In genomic region chr5:15326932-15327331, GRCh38 we compare ENCODE assay signal across 19 cellular contexts.
DNase-seq lines count a peak whose midpoint lies in the region; ATAC-seq and TF ChIP-seq lines count a peak whose summit lies in the region.
"Had no signal": no experiment of that assay in that cellular context is flagged by ENCODE, and none has a peak within 500 bp of the region (broad histone marks: within the 10 kb centered on the region; RNA-seq: fewer than 3 reads in every experiment).

No MANE protein-coding gene starts in this region.

- H3K36me3 Mint-ChIP-seq in effector memory CD8-positive, alpha-beta T cell (ENCODE audit: insufficient read depth) = no peaks in the 10 kb centered on the region

- no peak overlapping the region for H2BK12ac ChIP-seq in trophoblast cell (ENCODE audit: low read length)

- H3K27ac ChIP-seq in trophoblast cell (ENCODE audit: low read depth, low read length) (no peak overlapping the region), adrenal gland (no peak overlapping the region)
- H3K27ac ChIP-seq: 22Rv1, A549, C4-2B, HL-60 had no signal

- TF ChIP-seq POLR2A in adrenal gland (IDR thresholded peaks at IDR 0.05) = no peak

- H3K4me1 ChIP-seq in trophoblast cell (ENCODE audit: control insufficient read depth in 1 of 2, insufficient read depth in 2 of 2, low read length in 2 of 2) = peaks cover 0 to 4% of the 10 kb centered on the region in 2 experiments
- H3K4me1 ChIP-seq in adrenal gland (replicated peaks in 1 of 2) = no peaks in the 10 kb centered on the region
- H3K4me1 ChIP-seq: A549, Caco-2, HAP-1 had no signal

- no peak overlapping the region for H2BK120ac ChIP-seq in trophoblast cell (ENCODE audit: insufficient read depth, low read length, poor library complexity)

- no peak overlapping the region for H3K4me2 ChIP-seq in trophoblast cell (ENCODE audit: low read length)
- H3K4me2 ChIP-seq: A549 had no signal

- in situ Hi-C loops in Caki2 (cut with HindIII; ENCODE audit: low pct_unique_long_range_greater_than_20kb, low sequenced_read_pairs) = no loop called here

- no peak overlapping the region for H3K14ac ChIP-seq in trophoblast cell (ENCODE audit: low read length)

- H3K4me1 Mint-ChIP-seq in effector memory CD8-positive, alpha-beta T cell (ENCODE audit: low read depth in 2 of 2) = no peaks in the 10 kb centered on the region

- no peak overlapping the region for H2BK5ac ChIP-seq in trophoblast cell (ENCODE audit: low read depth, low read length, poor library complexity)

- intact Hi-C loops in adrenal gland (cut with DNase I) = no loop called here

- no peak overlapping the region for H2AFZ ChIP-seq in trophoblast cell (ENCODE audit: insufficient read depth, low read length, poor library complexity)

- H3K36me3 ChIP-seq in trophoblast cell (ENCODE audit: control insufficient read depth in 1 of 2, insufficient read depth in 2 of 2, low read length in 2 of 2) (no peaks in the 10 kb centered on the region), adrenal gland (replicated peaks in 1 of 2) (no peaks in the 10 kb centered on the region)
- H3K36me3 ChIP-seq: HAP-1 had no signal

- H3K79me1 ChIP-seq in trophoblast cell (ENCODE audit: low read length) = no peaks in the 10 kb centered on the region

- H3K23ac ChIP-seq in trophoblast cell (ENCODE audit: low read length) = no peak overlapping the region

- no peak overlapping the region for H3K4me3 ChIP-seq in choroid plexus epithelial cell (ENCODE audit: low read depth, low read length)
- no peak overlapping the region for H3K4me3 ChIP-seq in trophoblast cell (ENCODE audit: low read depth, low read length)
- no peak overlapping the region for H3K4me3 ChIP-seq in adrenal gland
- H3K4me3 ChIP-seq: A549, HAP-1 had no signal

- H3K4me3 Mint-ChIP-seq in effector memory CD8-positive, alpha-beta T cell = no peak overlapping the region
- H3K4me3 Mint-ChIP-seq: CD4-positive, alpha-beta T cell had no signal

- no peak overlapping the region for H3K4ac ChIP-seq in trophoblast cell (ENCODE audit: low read depth, low read length)

- no peak overlapping the region for H2AK5ac ChIP-seq in trophoblast cell (ENCODE audit: low read length)

- no peaks in the 10 kb centered on the region for H3K27me3 ChIP-seq in trophoblast cell (ENCODE audit: insufficient read depth, low read length)
- no peaks in the 10 kb centered on the region for H3K27me3 ChIP-seq in adrenal gland

- H3K27ac Mint-ChIP-seq in effector memory CD8-positive, alpha-beta T cell = no peak overlapping the region
- H3K27ac Mint-ChIP-seq: CD4-positive, alpha-beta T cell had no signal

- H4K12ac ChIP-seq in trophoblast cell (ENCODE audit: low read depth, low read length) = no peak overlapping the region

- ATAC-seq in GM21360 (IDR thresholded peaks at IDR 0.05; ENCODE audit: unreplicated experiment) = no peak
- no peak for ATAC-seq in effector memory CD8-positive, alpha-beta T cell (replicated peaks)
- ATAC-seq: A549 had no signal

- H3K27me3 Mint-ChIP-seq in effector memory CD8-positive, alpha-beta T cell = no peaks in the 10 kb centered on the region
- H3K27me3 Mint-ChIP-seq: CD4-positive, alpha-beta T cell had no signal

- no peaks in the 10 kb centered on the region for H3K79me2 ChIP-seq in trophoblast cell (ENCODE audit: control insufficient read depth, insufficient read depth, low read length, poor library complexity)

- H3K18ac ChIP-seq in trophoblast cell (ENCODE audit: low read length) = no peak overlapping the region

- TF ChIP-seq CTCF in choroid plexus epithelial cell (conservative IDR thresholded peaks at IDR 0.05; ENCODE audit: low read depth, low read length) (no peak), adrenal gland (IDR thresholded peaks at IDR 0.05) (no peak)

- no peak overlapping the region for H3K9ac ChIP-seq in trophoblast cell (ENCODE audit: low read length)

- H3K9me3 Mint-ChIP-seq in effector memory CD8-positive, alpha-beta T cell = peaks cover 0 to 2% of the 10 kb centered on the region in 2 donors

- DNase-seq in Caki2 (ENCODE audit: low read depth) (peak; percentile 46), choroid plexus epithelial cell (ENCODE audit: low read depth) (peak; percentile 36), kidney tubule cell (ENCODE audit: low spot score) (peak; percentile 66), trophoblast cell (peak; percentile 20 to 82), adrenal gland (no peak)
- no peak for DNase-seq in stimulated activated CD8-positive, alpha-beta memory T cell treated with anti-CD3 and anti-CD28 coated beads, Interleukin-4, amount 100 ng/mL, for 48 hours
- no peak for DNase-seq in effector memory CD8-positive, alpha-beta T cell
- DNase-seq: AML-193; Caco-2; CD4-positive, alpha-beta T cell; DMS153; DMS79; GDM1 had no signal

- no peak overlapping the region for H4K8ac ChIP-seq in trophoblast cell (ENCODE audit: low read depth, low read length)

- H3K9me3 ChIP-seq in trophoblast cell (ENCODE audit: insufficient read depth, low read depth, low read length) = no peaks in the 10 kb centered on the region
- no peaks in the 10 kb centered on the region for H3K9me3 ChIP-seq in adrenal gland (replicated peaks in 1 of 3)
- H3K9me3 ChIP-seq: A549, HAP-1 had no signal

- H4K91ac ChIP-seq in trophoblast cell (ENCODE audit: low read depth, low read length) = no peak overlapping the region

Comparison
In these comparisons a context has a peak if more than half of its experiments do, and no peak if none do; other contexts are left out.
1. DNase-seq: peak in Caki2 (single experiment), choroid plexus epithelial cell (single experiment), kidney tubule cell (single experiment) and trophoblast cell (2 of 2); none in adrenal gland (0 of 7), stimulated activated CD8-positive, alpha-beta memory T cell treated with anti-CD3 and anti-CD28 coated beads, Interleukin-4, amount 100 ng/mL, for 48 hours (single experiment) and effector memory CD8-positive, alpha-beta T cell (0 of 3).